In the genomic region with DNA sequence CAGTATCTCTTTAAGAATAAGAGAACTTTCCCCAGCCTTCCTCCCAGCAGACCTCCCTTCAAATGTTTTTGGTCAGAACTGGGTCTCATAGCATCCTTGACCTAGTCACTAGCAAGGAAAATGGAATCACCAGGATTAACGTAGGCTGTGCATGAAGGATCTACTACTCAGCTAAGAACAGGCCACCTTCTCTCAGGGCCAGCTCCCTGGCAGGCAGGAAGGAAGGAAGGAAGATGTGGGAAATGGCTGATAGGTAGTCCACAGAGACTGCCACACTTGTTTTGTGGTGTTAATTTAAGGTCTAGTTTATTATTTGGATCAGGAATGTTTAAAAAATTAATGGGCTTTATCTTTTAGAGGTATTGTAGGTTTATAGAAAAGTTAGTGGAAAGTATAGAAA, we compare ENCODE assay signal across 33 cellular contexts.
"Had no signal": no experiment of that assay in that cellular context is flagged by ENCODE, and none has a peak within 500 bp of the region (broad histone marks: within the 10 kb centered on the region; RNA-seq: fewer than 3 reads in every experiment).

No MANE protein-coding gene starts in this region.

- H3K9me3 ChIP-seq: adrenal gland, ascending aorta, body of pancreas, breast epithelium had no signal

- H3K27ac ChIP-seq: adrenal gland, ascending aorta, body of pancreas, brain microvascular endothelial cell, breast epithelium, cardiac muscle cell had no signal

- H3K27me3 ChIP-seq: adrenal gland, ascending aorta, body of pancreas, brain microvascular endothelial cell, breast epithelium had no signal

- ATAC-seq: activated naive CD4-positive, alpha-beta T cell treated with anti-CD3 and anti-CD28 coated beads, Interleukin-2, amount 50 U/mL, for 72 hours; activated naive CD8-positive, alpha-beta T cell treated with anti-CD3 and anti-CD28 coated beads, Interleukin-2, amount 50 U/mL, for 24 hours; activated T-cell treated with anti-CD3 and anti-CD28 coated beads, Interleukin-2, amount 50 U/mL, for 4 hours; activated T-cell treated with anti-CD3 and anti-CD28 coated beads, Interleukin-2, amount 50 U/mL, for 72 hours; activated T-helper 17 cell treated with anti-CD3 and anti-CD28 coated beads, Interleukin-2, amount 50 U/mL, for 72 hours; body of pancreas had no signal

- H3K4me3 ChIP-seq: adrenal gland, ascending aorta, body of pancreas, breast epithelium, cardiac muscle cell had no signal

- H3K36me3 ChIP-seq: adrenal gland, ascending aorta, brain microvascular endothelial cell, breast epithelium, cardiac muscle cell had no signal

- FAIRE-seq: astrocyte had no signal

- H3K4me1 ChIP-seq: body of pancreas, breast epithelium had no signal

- DNase-seq: activated effector memory CD4-positive, alpha-beta T cell treated with anti-CD3 and anti-CD28 coated beads, Interleukin-2, amount 50 U/mL, for 16 hours; activated effector memory CD4-positive, alpha-beta T cell treated with Interleukin-2 at 50 U/mL for 16 hours; activated gamma-delta T cell; activated gamma-delta T cell treated with Interleukin-2 at 50 U/mL for 16 hours; activated naive CD4-positive, alpha-beta T cell; activated naive CD4-positive, alpha-beta T cell treated with anti-CD3 and anti-CD28 coated beads for 36 hours; activated naive CD4-positive, alpha-beta T cell treated with anti-CD3 and anti-CD28 coated beads, Interleukin-2, amount 10 ng/mL, durations not matched to agents 7 days and 5 days; activated naive CD4-positive, alpha-beta T cell treated with anti-CD3 and anti-CD28 coated beads, Interleukin-2, amount 50 U/mL, for 16 hours; activated naive CD4-positive, alpha-beta T cell treated with Interleukin-2 at 50 U/mL for 16 hours; activated naive CD8-positive, alpha-beta T cell treated with anti-CD3 and anti-CD28 coated beads for 36 hours; activated naive CD8-positive, alpha-beta T cell treated with anti-CD3 and anti-CD28 coated beads, Interleukin-2, amount 10 ng/mL, durations not matched to agents 7 days and 5 days; activated naive CD8-positive, alpha-beta T cell treated with anti-CD3 and anti-CD28 coated beads, Interleukin-2, amount 50 U/mL, for 24 hours; activated T-cell treated with anti-CD3 and anti-CD28 coated beads, Interleukin-2, amount 50 U/mL, for 1 hour; activated T-cell treated with anti-CD3 and anti-CD28 coated beads, Interleukin-2, amount 50 U/mL, for 24 hours; activated T-cell treated with anti-CD3 and anti-CD28 coated beads, Interleukin-2, amount 50 U/mL, for 4 hours; activated T-cell treated with anti-CD3 and anti-CD28 coated beads, Interleukin-2, amount 50 U/mL, for 48 hours; activated T-cell treated with anti-CD3 and anti-CD28 coated beads, Interleukin-2, amount 50 U/mL, for 72 hours; adrenal gland; amniotic stem cell; amygdala; anterior cingulate cortex; aorta; body of pancreas; brain microvascular endothelial cell; caudate nucleus; central memory CD4-positive, alpha-beta T cell; cerebellar nuclear complex had no signal
